ENCODE assay signal across 3 cellular contexts in the genomic region with DNA sequence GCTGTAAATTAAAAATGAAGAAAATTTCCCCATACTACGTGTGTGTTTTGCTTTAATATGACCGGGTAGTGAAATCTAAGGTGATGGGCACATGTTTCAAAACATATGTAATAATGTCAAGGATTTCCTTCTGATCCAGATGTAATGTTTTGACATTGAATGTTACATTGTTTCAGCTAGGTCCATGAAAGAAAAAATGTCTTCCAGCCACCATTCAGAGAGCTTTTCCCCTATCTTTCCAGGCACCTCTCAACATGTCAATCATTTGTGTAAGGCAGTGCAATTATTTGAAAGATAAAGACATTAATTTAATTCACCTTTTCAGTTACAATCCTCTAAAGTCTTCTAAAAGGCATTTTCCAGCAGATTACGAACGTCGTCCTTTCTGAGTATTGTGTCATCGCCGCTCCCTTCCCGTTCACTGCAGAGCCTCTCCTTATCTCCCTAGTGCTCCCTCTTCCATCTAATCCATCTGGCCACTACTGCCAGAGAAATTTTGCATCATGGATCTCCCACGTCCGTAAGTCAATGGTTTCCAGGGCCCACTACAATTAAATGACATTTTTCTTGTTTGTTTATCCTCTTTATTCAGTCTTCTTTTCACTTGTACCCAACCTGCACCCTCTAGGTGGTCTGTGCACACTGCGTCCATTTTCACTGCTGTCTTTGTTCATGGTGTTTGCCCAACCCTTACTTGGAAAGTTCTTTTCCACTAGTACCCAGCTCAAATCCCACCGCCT.
TF ChIP-seq lines count a peak whose summit lies in the region.

No MANE protein-coding gene starts in this region.

TF ChIP-seq in SK-N-SH, 30 proteins besides CTCF, POLR2A, EP300 and RAD21 (continued from another document):
- TF ChIP-seq, protein P1, sequence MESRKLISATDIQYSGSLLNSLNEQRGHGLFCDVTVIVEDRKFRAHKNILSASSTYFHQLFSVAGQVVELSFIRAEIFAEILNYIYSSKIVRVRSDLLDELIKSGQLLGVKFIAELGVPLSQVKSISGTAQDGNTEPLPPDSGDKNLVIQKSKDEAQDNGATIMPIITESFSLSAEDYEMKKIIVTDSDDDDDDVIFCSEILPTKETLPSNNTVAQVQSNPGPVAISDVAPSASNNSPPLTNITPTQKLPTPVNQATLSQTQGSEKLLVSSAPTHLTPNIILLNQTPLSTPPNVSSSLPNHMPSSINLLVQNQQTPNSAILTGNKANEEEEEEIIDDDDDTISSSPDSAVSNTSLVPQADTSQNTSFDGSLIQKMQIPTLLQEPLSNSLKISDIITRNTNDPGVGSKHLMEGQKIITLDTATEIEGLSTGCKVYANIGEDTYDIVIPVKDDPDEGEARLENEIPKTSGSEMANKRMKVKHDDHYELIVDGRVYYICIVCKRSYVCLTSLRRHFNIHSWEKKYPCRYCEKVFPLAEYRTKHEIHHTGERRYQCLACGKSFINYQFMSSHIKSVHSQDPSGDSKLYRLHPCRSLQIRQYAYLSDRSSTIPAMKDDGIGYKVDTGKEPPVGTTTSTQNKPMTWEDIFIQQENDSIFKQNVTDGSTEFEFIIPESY (IDR thresholded peaks at IDR 0.05; ENCODE audit: borderline replicate concordance, low read depth), result no peak
TF ChIP-seq in SK-N-SH: peak in this region for 0.

TF ChIP-seq in SK-N-SH treated with all-trans-retinoic acid at 6 μM for 48 hours, 23 proteins besides CTCF, POLR2A, EP300 and RAD21 (continued from another document):
- TF ChIP-seq ARNTL (CRISPR knock-in tag; IDR thresholded peaks at IDR 0.05; ENCODE audit: borderline replicate concordance, low read depth), result no peak
- no peak for TF ChIP-seq BACH2 (CRISPR knock-in tag; IDR thresholded peaks at IDR 0.05; ENCODE audit: borderline replicate concordance)
- TF ChIP-seq, protein P2, sequence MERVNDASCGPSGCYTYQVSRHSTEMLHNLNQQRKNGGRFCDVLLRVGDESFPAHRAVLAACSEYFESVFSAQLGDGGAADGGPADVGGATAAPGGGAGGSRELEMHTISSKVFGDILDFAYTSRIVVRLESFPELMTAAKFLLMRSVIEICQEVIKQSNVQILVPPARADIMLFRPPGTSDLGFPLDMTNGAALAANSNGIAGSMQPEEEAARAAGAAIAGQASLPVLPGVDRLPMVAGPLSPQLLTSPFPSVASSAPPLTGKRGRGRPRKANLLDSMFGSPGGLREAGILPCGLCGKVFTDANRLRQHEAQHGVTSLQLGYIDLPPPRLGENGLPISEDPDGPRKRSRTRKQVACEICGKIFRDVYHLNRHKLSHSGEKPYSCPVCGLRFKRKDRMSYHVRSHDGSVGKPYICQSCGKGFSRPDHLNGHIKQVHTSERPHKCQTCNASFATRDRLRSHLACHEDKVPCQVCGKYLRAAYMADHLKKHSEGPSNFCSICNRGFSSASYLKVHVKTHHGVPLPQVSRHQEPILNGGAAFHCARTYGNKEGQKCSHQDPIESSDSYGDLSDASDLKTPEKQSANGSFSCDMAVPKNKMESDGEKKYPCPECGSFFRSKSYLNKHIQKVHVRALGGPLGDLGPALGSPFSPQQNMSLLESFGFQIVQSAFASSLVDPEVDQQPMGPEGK (CRISPR knock-in tag; IDR thresholded peaks at IDR 0.05; ENCODE audit: borderline replicate concordance), result no peak
- TF ChIP-seq TCF4 (CRISPR knock-in tag; IDR thresholded peaks at IDR 0.05; ENCODE audit: borderline replicate concordance), result no peak
- no peak for TF ChIP-seq TOX (CRISPR knock-in tag; IDR thresholded peaks at IDR 0.05; ENCODE audit: borderline replicate concordance)
- TF ChIP-seq PPARA (CRISPR knock-in tag; IDR thresholded peaks at IDR 0.05; ENCODE audit: borderline replicate concordance), result no peak
- TF ChIP-seq, protein P3, sequence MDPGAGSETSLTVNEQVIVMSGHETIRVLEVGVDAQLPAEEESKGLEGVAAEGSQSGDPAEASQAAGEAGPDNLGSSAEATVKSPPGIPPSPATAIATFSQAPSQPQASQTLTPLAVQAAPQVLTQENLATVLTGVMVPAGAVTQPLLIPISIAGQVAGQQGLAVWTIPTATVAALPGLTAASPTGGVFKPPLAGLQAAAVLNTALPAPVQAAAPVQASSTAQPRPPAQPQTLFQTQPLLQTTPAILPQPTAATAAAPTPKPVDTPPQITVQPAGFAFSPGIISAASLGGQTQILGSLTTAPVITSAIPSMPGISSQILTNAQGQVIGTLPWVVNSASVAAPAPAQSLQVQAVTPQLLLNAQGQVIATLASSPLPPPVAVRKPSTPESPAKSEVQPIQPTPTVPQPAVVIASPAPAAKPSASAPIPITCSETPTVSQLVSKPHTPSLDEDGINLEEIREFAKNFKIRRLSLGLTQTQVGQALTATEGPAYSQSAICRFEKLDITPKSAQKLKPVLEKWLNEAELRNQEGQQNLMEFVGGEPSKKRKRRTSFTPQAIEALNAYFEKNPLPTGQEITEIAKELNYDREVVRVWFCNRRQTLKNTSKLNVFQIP (CRISPR knock-in tag; IDR thresholded peaks at IDR 0.05; ENCODE audit: borderline replicate concordance, low read depth), result no peak
- TF ChIP-seq ZC3H10 (CRISPR knock-in tag; IDR thresholded peaks at IDR 0.05), result no peak
- TF ChIP-seq ZNF70 (CRISPR knock-in tag; IDR thresholded peaks at IDR 0.05), result no peak
- no peak for TF ChIP-seq GLIS3 (CRISPR knock-in tag; IDR thresholded peaks at IDR 0.05)
- no peak for TF ChIP-seq RARB (CRISPR knock-in tag; IDR thresholded peaks at IDR 0.05)
TF ChIP-seq in SK-N-SH treated with all-trans-retinoic acid at 6 μM for 48 hours: peak in this region for 0.

TF ChIP-seq in HEK293T, 16 proteins besides CTCF, POLR2A, EP300 and RAD21 (continued from another document):
- TF ChIP-seq FOXM1 (IDR thresholded peaks at IDR 0.05; ENCODE audit: borderline replicate concordance), result no peak
